ENCODE assay signal across 1 cellular context in the genomic region with DNA sequence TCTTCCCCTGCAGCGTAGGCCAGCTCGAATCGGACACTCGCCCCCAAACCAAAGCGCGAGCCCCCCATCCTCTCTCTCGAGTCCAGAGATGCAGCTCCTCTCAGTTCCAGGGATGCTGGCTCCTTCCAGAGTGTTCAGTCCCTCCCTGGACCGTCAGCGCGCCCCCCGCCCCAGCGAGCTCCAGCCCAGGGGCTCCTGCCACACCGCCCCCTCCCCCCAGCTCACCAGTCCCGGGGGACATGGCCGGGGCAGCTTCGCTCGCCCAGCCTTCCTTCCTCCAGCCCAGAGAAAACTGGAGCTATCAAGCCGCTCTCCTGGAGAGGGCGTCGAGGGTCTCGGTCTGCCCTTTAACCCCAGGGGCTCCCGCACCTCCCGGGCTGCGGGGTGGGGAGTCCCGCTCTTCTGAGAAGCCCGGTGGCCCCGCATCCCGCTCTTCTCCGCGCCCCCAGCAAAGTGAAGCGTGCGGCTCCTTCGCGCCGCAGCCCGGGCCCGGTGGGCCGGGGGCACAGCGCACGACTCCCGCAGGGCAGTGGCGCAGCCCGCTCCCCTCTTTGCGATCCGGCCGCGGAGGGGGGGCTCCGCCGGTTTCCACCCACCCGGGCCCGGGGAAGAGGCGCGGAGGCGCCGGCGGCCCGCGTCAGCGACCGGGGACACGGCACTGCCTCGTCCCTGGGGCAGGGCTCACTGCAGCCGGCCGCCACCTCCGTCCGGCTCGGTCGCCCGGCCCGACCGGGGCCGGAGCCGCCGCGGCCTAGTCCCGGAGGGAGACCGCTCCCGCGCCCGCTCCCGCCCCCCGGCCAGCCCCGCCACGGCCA.
TF ChIP-seq lines count a peak whose summit lies in the region.

No MANE protein-coding gene starts in this region.

TF ChIP-seq in SK-N-SH treated with all-trans-retinoic acid at 6 μM for 48 hours, 23 proteins besides CTCF, POLR2A, EP300 and RAD21 (continued from another document):
- TF ChIP-seq ZNF8 (CRISPR knock-in tag; IDR thresholded peaks at IDR 0.05) (no peak), ZNF565 (CRISPR knock-in tag; conservative IDR thresholded peaks at IDR 0.05; ENCODE audit: low read depth) (no peak)
